Comparison of ENCODE assay signal across 15 cellular contexts in genomic region chr2:86476092-86476491, GRCh38. TPM values are rescaled to one million over a fixed set of nuclear protein-coding genes. Genes with fewer than 3 reads are reported as not detected.
A peak's percentile ranks its signal among the peaks of the same experiment; 100 is the strongest.
DNase-seq lines count a peak whose midpoint lies in the region; ATAC-seq, FAIRE-seq and TF ChIP-seq lines count a peak whose summit lies in the region.
"Had no signal": no experiment of that assay in that cellular context is flagged by ENCODE, and none has a peak within 500 bp of the region (broad histone marks: within the 10 kb centered on the region; RNA-seq: fewer than 3 reads in every experiment).

No MANE protein-coding gene starts in this region.

- H3K4me1 ChIP-seq in A549 = peaks cover 2% of the 10 kb centered on the region; the same call in 1 of the 3 replicates
- H3K4me1 ChIP-seq in HAP-1 = no peaks in the 10 kb centered on the region

- ATAC-seq in A549 = no peak
- no peak for ATAC-seq in HG02678 (IDR thresholded peaks at IDR 0.05; ENCODE audit: unreplicated experiment)
- ATAC-seq: mucosa of descending colon had no signal

- CTCF ChIA-PET in A549 (lab: Yijun Ruan, JAX) = interaction anchor here (0.7 to 1.6 kb wide), 2 partner anchors 9 to 10 kb away, joined by 3 to 4 read pairs; no protein-coding TSS in a partner anchor

- no peak for TF ChIP-seq RAD21 in A549 (conservative IDR thresholded peaks at IDR 0.05 in 1 of 2, IDR thresholded peaks at IDR 0.05 in 1 of 2)

- DNase-seq in A549 (ENCODE audit: low read depth in 1 of 2, low spot score in 1 of 2) (no peak), ELR (ENCODE audit: low read depth) (peak; percentile 23), amniotic stem cell (lab: John Stamatoyannopoulos, UW) (peak; percentile 55), fibroblast of villous mesenchyme (ENCODE audit: low read depth) (peak; percentile 12), GM20000 (ENCODE audit: low spot score) (no peak), HAP-1 (ENCODE audit: low spot score in 2 of 2) (no peak)
- no peak for DNase-seq in effector CD8-positive, alpha-beta T cell (lab: John Stamatoyannopoulos, UW)
- DNase-seq: activated B cell treated with CpG ODN at 0.5 μM for 24 hours, AML-193, anterior cingulate cortex, DMS79 treated with DMSO at 0.1 percent for 48 hours, islet precursor cell, mucosa of descending colon, NCI-H1105 had no signal

- H3K9me3 ChIP-seq in A549 = no peaks in the 10 kb centered on the region
- H3K9me3 ChIP-seq in HAP-1 = no peaks in the 10 kb centered on the region
- H3K9me3 ChIP-seq: mucosa of descending colon had no signal

- no peak for TF ChIP-seq EP300 in A549 (IDR thresholded peaks at IDR 0.05)

- no peak for FAIRE-seq in A549 (lab: Jason Lieb, UNC)

- TF ChIP-seq CTCF in A549 (IDR thresholded peaks at IDR 0.05) (no peak), fibroblast of villous mesenchyme (IDR thresholded peaks at IDR 0.05; ENCODE audit: insufficient read depth, low read depth, low read length) (no peak), GM20000 (IDR thresholded peaks at IDR 0.05; ENCODE audit: extremely low read depth, missing control alignments) (no peak)

- H3K27ac ChIP-seq in A549 = no peak overlapping the region

- H3K4me3 ChIP-seq in A549 (no peak overlapping the region), fibroblast of villous mesenchyme (ENCODE audit: low read depth, low read length) (no peak overlapping the region), HAP-1 (no peak overlapping the region)
- H3K4me3 ChIP-seq: mucosa of descending colon had no signal

- H3K27me3 ChIP-seq in HAP-1 (ENCODE audit: low read depth) = no peaks in the 10 kb centered on the region

- H3K4me2 ChIP-seq in A549 = no peak overlapping the region

- in situ Hi-C loops in HAP-1 (cut with MboI; ENCODE audit: low sequenced_read_pairs) = no loop called here

- peaks cover 36% of the 10 kb centered on the region for H3K36me3 ChIP-seq in HAP-1 (replicated peaks)

- TF ChIP-seq POLR2A in A549 (IDR thresholded peaks at IDR 0.05; ENCODE audit: low read length) = no peak

- POLR2A ChIA-PET in A549 (lab: Yijun Ruan, JAX) = interaction anchor here (0.6 kb wide), 1 partner anchor 35 kb away, joined by 3 read pairs; the partner anchor contains the start of gene KDM3A

TF ChIP-seq in A549, 52 proteins besides CTCF, POLR2A, EP300 and RAD21:
- no peak for TF ChIP-seq FOXS1 (CRISPR knock-in tag; IDR thresholded peaks at IDR 0.05)
- TF ChIP-seq JUNB (IDR thresholded peaks at IDR 0.05) = no peak
- TF ChIP-seq FOSL2 (IDR thresholded peaks at IDR 0.05) = no peak
- peak; percentile 57 for TF ChIP-seq FOSL2 (CRISPR knock-in tag; IDR thresholded peaks at IDR 0.05)
- TF ChIP-seq CEBPB (IDR thresholded peaks at IDR 0.05) = no peak
TF ChIP-seq in A549: peak in this region for 1.

RNA-seq across cellular contexts. Expression of gene KDM3A, which starts 34.9 kb away (rescaled TPM):
- polyA plus RNA-seq in A549 (2011; rRNA removed) = 53.7 and 57.0 TPM in 2 replicates
- polyA plus RNA-seq in A549 (2012; cell fraction: cytosol; rRNA removed) = 12.5 and 12.8 TPM in 2 replicates
- polyA plus RNA-seq in A549 (2012; cell fraction: nucleus; rRNA removed) = 21.1 and 34.6 TPM in 2 replicates
- 21.2 to 22.9 TPM (median 21.2 TPM) in 3 replicates for polyA plus RNA-seq in A549 (2017; fragmentation: RNase III; extraction: RNeasy Plus Mini Kit Qiagen cat#74134 plus additional on column Dnase treatment)
- 68.3 and 72.0 TPM in 2 replicates for polyA minus RNA-seq in A549 (2011; rRNA and poly(A)+ RNA removed)
- 15.1 and 17.4 TPM in 2 replicates for total RNA-seq in fibroblast of villous mesenchyme

Comparison
In these comparisons a context has a peak if more than half of its experiments do, and no peak if none do; other contexts are left out.
1. DNase-seq: peak in ELR (single experiment), amniotic stem cell (single experiment) and fibroblast of villous mesenchyme (single experiment); none in A549 (0 of 2), effector CD8-positive, alpha-beta T cell (single experiment), GM20000 (single experiment) and HAP-1 (0 of 2).